ENCODE assay signal across 13 cellular contexts in genomic region chr3:49122886-49123545, GRCh38. TPM values are rescaled to one million over a fixed set of nuclear protein-coding genes. Genes with fewer than 3 reads are reported as not detected.
A peak's percentile ranks its signal among the peaks of the same experiment; 100 is the strongest.
DNase-seq lines count a peak whose midpoint lies in the region; ATAC-seq and TF ChIP-seq lines count a peak whose summit lies in the region.
"Had no signal": no experiment of that assay in that cellular context is flagged by ENCODE, and none has a peak within 500 bp of the region (broad histone marks: within the 10 kb centered on the region; RNA-seq: fewer than 3 reads in every experiment).

No MANE protein-coding gene starts in this region.

- peaks cover 0 to 2% (median 0%) of the 10 kb centered on the region in 7 donors for H3K9me3 Mint-ChIP-seq in CD4-positive, CD25-positive, alpha-beta regulatory T cell
- no peaks in the 10 kb centered on the region for H3K9me3 Mint-ChIP-seq in memory B cell

- H3K4me2 ChIP-seq in osteoblast (ENCODE audit: insufficient read depth, low read length) = no peak overlapping the region
- H3K4me2 ChIP-seq: BLaER1 treated with 17β-estradiol and CSF1 and Interleukin-3, amounts not matched to agents 10 nM and 100 nM had no signal

- no peak overlapping the region for H3K4me3 ChIP-seq in CD4-positive, CD25-positive, alpha-beta regulatory T cell (ENCODE audit: low read depth, low read length)
- no peak overlapping the region for H3K4me3 ChIP-seq in osteoblast (ENCODE audit: insufficient read depth, low read length)
- H3K4me3 ChIP-seq: BLaER1 treated with 17β-estradiol and CSF1 and Interleukin-3, amounts not matched to agents 10 nM and 100 nM had no signal

- peaks cover 5% of the 10 kb centered on the region for H3K27me3 Mint-ChIP-seq in CD4-positive, CD25-positive, alpha-beta regulatory T cell
- H3K27me3 Mint-ChIP-seq in memory B cell = no peaks in the 10 kb centered on the region
- H3K27me3 Mint-ChIP-seq: B cell had no signal

- peaks cover 8% of the 10 kb centered on the region for H3K36me3 ChIP-seq in CD4-positive, CD25-positive, alpha-beta regulatory T cell (ENCODE audit: control insufficient read depth, insufficient read depth, low read length)
- peaks cover 74% of the 10 kb centered on the region for H3K36me3 ChIP-seq in osteoblast (ENCODE audit: insufficient read depth, low read length)

- H3K36me3 Mint-ChIP-seq in CD4-positive, CD25-positive, alpha-beta regulatory T cell = no peaks in the 10 kb centered on the region
- no peaks in the 10 kb centered on the region for H3K36me3 Mint-ChIP-seq in memory B cell

- H2AFZ ChIP-seq in osteoblast (ENCODE audit: low read length) = no peak overlapping the region

- H3K79me2 ChIP-seq in osteoblast (ENCODE audit: insufficient read depth, low read length) = peaks cover 18% of the 10 kb centered on the region

- H4K20me1 ChIP-seq in osteoblast (ENCODE audit: insufficient read depth, low read length) = peaks cover 16% of the 10 kb centered on the region

- no peak for DNase-seq in CD4-positive, CD25-positive, alpha-beta regulatory T cell
- DNase-seq in G401 (ENCODE audit: low spot score) = peak; percentile 22
- DNase-seq in memory B cell (ENCODE audit: low spot score in 2 of 2) = no peak
- peak; percentile 52 for DNase-seq in osteoblast (ENCODE audit: insufficient read length, low spot score, missing footprints)
- DNase-seq in GM10266 (ENCODE audit: extremely low spot score) = no peak
- DNase-seq in activated CD4-positive, CD25-positive, alpha-beta regulatory T cell treated with anti-CD3 and anti-CD28 coated beads, Interleukin-2, amount 50 U/mL, for 72 hours = no peak
- DNase-seq: Caco-2, GDM1, GOT3, H7 had no signal

- no peak overlapping the region for H3K27ac ChIP-seq in CD4-positive, CD25-positive, alpha-beta regulatory T cell (ENCODE audit: insufficient read depth, low read length, poor library complexity, severe bottlenecking)
- no peak overlapping the region for H3K27ac ChIP-seq in osteoblast (ENCODE audit: low read depth, low read length)
- H3K27ac ChIP-seq: BLaER1 treated with 17β-estradiol and CSF1 and Interleukin-3, amounts not matched to agents 10 nM and 100 nM had no signal

- peak overlapping the region in 2 of 3 donors; percentile 14 to 67 for H3K27ac Mint-ChIP-seq in CD4-positive, CD25-positive, alpha-beta regulatory T cell
- no peak overlapping the region for H3K27ac Mint-ChIP-seq in memory B cell

- no peaks in the 10 kb centered on the region for H3K9me3 ChIP-seq in CD4-positive, CD25-positive, alpha-beta regulatory T cell (ENCODE audit: control insufficient read depth in 2 of 2, low read length in 2 of 2)
- H3K9me3 ChIP-seq in osteoblast (ENCODE audit: low read depth, low read length) = no peaks in the 10 kb centered on the region
- H3K9me3 ChIP-seq: BLaER1 treated with 17β-estradiol and CSF1 and Interleukin-3, amounts not matched to agents 10 nM and 100 nM; Caco-2 had no signal

- no peaks in the 10 kb centered on the region for H3K27me3 ChIP-seq in CD4-positive, CD25-positive, alpha-beta regulatory T cell (ENCODE audit: control insufficient read depth, insufficient read depth, low read length)
- no peaks in the 10 kb centered on the region for H3K27me3 ChIP-seq in osteoblast (ENCODE audit: insufficient read depth, low read length)
- H3K27me3 ChIP-seq: BLaER1 treated with 17β-estradiol and CSF1 and Interleukin-3, amounts not matched to agents 10 nM and 100 nM had no signal

- H3K4me1 Mint-ChIP-seq in CD4-positive, CD25-positive, alpha-beta regulatory T cell = peaks cover 0 to 17% (median 5%) of the 10 kb centered on the region in 4 donors
- peaks cover 4% of the 10 kb centered on the region for H3K4me1 Mint-ChIP-seq in memory B cell

- in situ Hi-C loops in G401 (cut with HindIII; ENCODE audit: low sequenced_read_pairs) = no loop called here

- no peak for ATAC-seq in CD4-positive, CD25-positive, alpha-beta regulatory T cell (ENCODE audit: low read depth in 2 of 2)
- ATAC-seq in memory B cell (ENCODE audit: low read depth) = no peak
- ATAC-seq: HCT116 had no signal

- no peak for TF ChIP-seq CTCF in osteoblast (IDR thresholded peaks at IDR 0.05; ENCODE audit: extremely low read depth, low read depth, low read length)
- no peak for TF ChIP-seq CTCF in GM10266 (IDR thresholded peaks at IDR 0.05; ENCODE audit: control insufficient read depth, insufficient read depth, low read depth, missing control alignments)

- peaks cover 26% of the 10 kb centered on the region for H3K4me1 ChIP-seq in CD4-positive, CD25-positive, alpha-beta regulatory T cell (ENCODE audit: control insufficient read depth, insufficient read depth, low read length, poor library complexity, severe bottlenecking)
- H3K4me1 ChIP-seq in osteoblast (ENCODE audit: insufficient read depth, low read length) = peaks cover 12% of the 10 kb centered on the region

- H3K4me3 Mint-ChIP-seq in CD4-positive, CD25-positive, alpha-beta regulatory T cell = peak overlapping the region in 1 of 4 donors; percentile 19
- H3K4me3 Mint-ChIP-seq in memory B cell = peak overlapping the region; percentile 27

RNA-seq across cellular contexts. Expression of gene USP19, which starts 2.4 kb away (rescaled TPM):
- total RNA-seq in CD4-positive, CD25-positive, alpha-beta regulatory T cell = 57.8 TPM
- polyA plus RNA-seq in CD4-positive, CD25-positive, alpha-beta regulatory T cell = 10 to 100 TPM; 23.4 to 29.2 (median 25.4) TPM
- 46.1 and 46.5 TPM in 2 replicates for total RNA-seq in G401 (2014; rRNA removed; shearing (Covaris generic))
- total RNA-seq in osteoblast = 37.1 and 49.6 TPM in 2 replicates

RNA-seq across cellular contexts. Expression of gene LAMB2, which starts 9.8 kb away (rescaled TPM):
- 1.4 TPM for total RNA-seq in CD4-positive, CD25-positive, alpha-beta regulatory T cell
- under 1 TPM in 1 of 4 donors, not detected in 3; 0.57 TPM for polyA plus RNA-seq in CD4-positive, CD25-positive, alpha-beta regulatory T cell
- 175 and 318 TPM in 2 replicates for total RNA-seq in G401 (2014; rRNA removed; shearing (Covaris generic))
- 355 and 450 TPM in 2 replicates for total RNA-seq in osteoblast

RNA-seq across cellular contexts. Expression of gene QARS1, which starts 18.5 kb away (rescaled TPM):
- total RNA-seq in CD4-positive, CD25-positive, alpha-beta regulatory T cell = 224 TPM
- 100 to 1,000 TPM; 102 to 157 (median 132) TPM for polyA plus RNA-seq in CD4-positive, CD25-positive, alpha-beta regulatory T cell
- total RNA-seq in G401 (2014; rRNA removed; shearing (Covaris generic)) = 274 and 325 TPM in 2 replicates
- total RNA-seq in osteoblast = 360 and 416 TPM in 2 replicates

RNA-seq across cellular contexts. Expression of gene QRICH1, which starts 29.1 kb away (rescaled TPM):
- 219 TPM for total RNA-seq in CD4-positive, CD25-positive, alpha-beta regulatory T cell
- polyA plus RNA-seq in CD4-positive, CD25-positive, alpha-beta regulatory T cell = 10 to 100 TPM; 20.0 to 26.8 (median 24.1) TPM
- total RNA-seq in G401 (2014; rRNA removed; shearing (Covaris generic)) = 138 and 168 TPM in 2 replicates
- total RNA-seq in osteoblast = 136 and 167 TPM in 2 replicates

RNA-seq across cellular contexts. Expression of gene CCDC71, which starts 43.1 kb away (rescaled TPM):
- total RNA-seq in CD4-positive, CD25-positive, alpha-beta regulatory T cell = 12.9 TPM
- 1 to 10 TPM in 2 of 4 donors, under 1 TPM in 2; 0.76 to 2.2 (median 1.3) TPM for polyA plus RNA-seq in CD4-positive, CD25-positive, alpha-beta regulatory T cell
- total RNA-seq in G401 (2014; rRNA removed; shearing (Covaris generic)) = 60.1 and 69.5 TPM in 2 replicates
- total RNA-seq in osteoblast = 19.2 and 22.8 TPM in 2 replicates

Comparison
In these comparisons a context has a peak if more than half of its experiments do, and no peak if none do; other contexts are left out.
1. DNase-seq: peak in G401 (single experiment) and osteoblast (single experiment); none in CD4-positive, CD25-positive, alpha-beta regulatory T cell (0 of 3), memory B cell (0 of 2), GM10266 (single experiment) and activated CD4-positive, CD25-positive, alpha-beta regulatory T cell treated with anti-CD3 and anti-CD28 coated beads, Interleukin-2, amount 50 U/mL, for 72 hours (single experiment).
2. RNA of gene LAMB2, which starts 9.8 kb away (total RNA-seq): 355 to 450 TPM in osteoblast and 175 to 318 TPM in G401; 1.4 TPM in CD4-positive, CD25-positive, alpha-beta regulatory T cell (single experiment); every median in the first group is over 10 times any median in the second.